In the genomic region with DNA sequence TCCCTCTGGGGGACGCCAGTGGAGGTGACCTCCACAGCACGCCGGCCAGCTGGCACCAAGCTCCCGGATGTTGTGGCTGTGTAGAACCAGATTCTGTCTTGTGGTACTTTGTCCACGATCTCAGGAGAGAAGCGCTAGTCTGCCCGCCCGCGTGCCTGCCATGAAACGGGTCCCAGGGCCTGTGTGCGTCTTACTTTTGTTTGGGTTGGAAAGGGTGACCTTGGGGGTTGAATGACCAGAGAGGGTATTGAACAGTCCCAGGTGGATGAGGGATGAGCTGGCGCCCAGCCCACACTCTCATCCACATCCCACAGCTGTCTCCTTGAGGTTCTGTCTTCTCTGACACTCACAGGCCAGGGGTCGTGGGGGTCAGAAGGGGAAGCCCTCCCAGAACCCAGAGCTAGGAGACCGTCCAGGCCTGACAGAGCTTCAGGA, we compare ENCODE assay signal across 19 cellular contexts.
A peak's percentile ranks its signal among the peaks of the same experiment; 100 is the strongest.
DNase-seq lines count a peak whose midpoint lies in the region; ATAC-seq and TF ChIP-seq lines count a peak whose summit lies in the region.
"Had no signal": no experiment of that assay in that cellular context is flagged by ENCODE, and none has a peak within 500 bp of the region (broad histone marks: within the 10 kb centered on the region; RNA-seq: fewer than 3 reads in every experiment).

No MANE protein-coding gene starts in this region.

- TF ChIP-seq CTCF in CD14-positive monocyte (IDR thresholded peaks at IDR 0.05) (no peak), H9 (conservative IDR thresholded peaks at IDR 0.05) (no peak), brain (conservative IDR thresholded peaks at IDR 0.05) (no peak), neural crest cell (conservative IDR thresholded peaks at IDR 0.05) (no peak)

- no peak overlapping the region for H3K27ac ChIP-seq in H9 (ENCODE audit: insufficient read length, low read depth, low read length)
- H3K27ac ChIP-seq: KMS-11, PC-9 had no signal

- no peaks in the 10 kb centered on the region for H3K9me3 Mint-ChIP-seq in CD14-positive monocyte
- no peaks in the 10 kb centered on the region for H3K9me3 Mint-ChIP-seq in H9
- H3K9me3 Mint-ChIP-seq in brain: no peaks in the 10 kb centered on the region
- H3K9me3 Mint-ChIP-seq in neural crest cell: no peaks in the 10 kb centered on the region
- H3K9me3 Mint-ChIP-seq: CD8-positive, alpha-beta T cell; HFFc6 had no signal

- WGBS in H9 (ENCODE audit: extremely low coverage, insufficient read length, low lambda C conversion rate): no CpG with 5 or more reads among the region's 14 CpGs

- intact Hi-C loops in CD14-positive monocyte (cut with micrococcal nuclease): no loop called here

- no peak overlapping the region for H3K56ac ChIP-seq in H9 (ENCODE audit: insufficient read length, low read depth, low read length)

- H4K91ac ChIP-seq in H9 (ENCODE audit: insufficient read length, low read depth, low read length): no peak overlapping the region

- no peak overlapping the region for H4K5ac ChIP-seq in H9 (ENCODE audit: insufficient read length, low read depth, low read length)

- H3K4me1 ChIP-seq in H9 (ENCODE audit: insufficient read depth, low read length): no peaks in the 10 kb centered on the region

- no peak for ATAC-seq in GM19328 (IDR thresholded peaks at IDR 0.05; ENCODE audit: unreplicated experiment)
- ATAC-seq: CD8-positive, alpha-beta T cell had no signal

- H3K36me3 Mint-ChIP-seq in CD14-positive monocyte (peaks cover 28 to 49% of the 10 kb centered on the region in 2 donors), H9 (ENCODE audit: insufficient read depth in 1 of 3, low read depth in 3 of 3) (no peaks in the 10 kb centered on the region; a peak in 2 of 7 replicates), brain (peaks cover 11% of the 10 kb centered on the region), neural crest cell (ENCODE audit: low read depth) (no peaks in the 10 kb centered on the region)

- H3K18ac ChIP-seq in H9 (ENCODE audit: insufficient read length, low read depth, low read length): no peak overlapping the region

- peaks cover 0 to 4% (median 1%) of the 10 kb centered on the region in 3 donors for H3K27me3 Mint-ChIP-seq in CD14-positive monocyte (ENCODE audit: low read depth in 3 of 3)
- H3K27me3 Mint-ChIP-seq in H9 (ENCODE audit: low read depth): no peaks in the 10 kb centered on the region; the same call in 1 of the 2 replicates
- peaks cover 3% of the 10 kb centered on the region for H3K27me3 Mint-ChIP-seq in brain
- H3K27me3 Mint-ChIP-seq in neural crest cell (ENCODE audit: low read depth): no peaks in the 10 kb centered on the region
- H3K27me3 Mint-ChIP-seq: B cell had no signal

- H2AFZ ChIP-seq in H9 (ENCODE audit: low read length): no peak overlapping the region
- H2AFZ ChIP-seq: PC-9 had no signal

- no peak overlapping the region for H3K4me2 ChIP-seq in H9 (ENCODE audit: insufficient read depth, insufficient read length, low read length)
- H3K4me2 ChIP-seq: KMS-11, PC-9, SK-N-SH had no signal

- H3K4ac ChIP-seq in H9 (ENCODE audit: low read depth, low read length): no peak overlapping the region

- H2AK5ac ChIP-seq in H9 (ENCODE audit: insufficient read length, low read length): no peak overlapping the region

- H3K4me3 Mint-ChIP-seq in CD14-positive monocyte (no peak overlapping the region), H9 (no peak overlapping the region), brain (peak overlapping the region in 1 of 5 experiments; percentile 45), neural crest cell (no peak overlapping the region)
- H3K4me3 Mint-ChIP-seq: B cell; CD8-positive, alpha-beta T cell; HFFc6 had no signal

- no peak overlapping the region for H3K23ac ChIP-seq in H9 (ENCODE audit: insufficient read length, low read depth, low read length)

- H2BK120ac ChIP-seq in H9 (ENCODE audit: low read depth, low read length, poor library complexity, severe bottlenecking): no peak overlapping the region

- H4K20me1 ChIP-seq in H9 (ENCODE audit: control insufficient read depth, insufficient read depth, insufficient read length): no peaks in the 10 kb centered on the region

- H3K9me3 ChIP-seq in H9 (ENCODE audit: control insufficient read depth, low read depth, low read length): no peaks in the 10 kb centered on the region
- H3K9me3 ChIP-seq: MG63, SK-N-SH had no signal

- H3K79me2 ChIP-seq in H9 (ENCODE audit: insufficient read depth, low read length): no peaks in the 10 kb centered on the region

- H3K27ac Mint-ChIP-seq in CD14-positive monocyte (no peak overlapping the region), H9 (peak overlapping the region in 2 of 3 experiments; percentile 12 to 87; a peak in 1 of 7 replicates), brain (peak overlapping the region; percentile 46 to 88 (median 75)), neural crest cell (ENCODE audit: unreplicated experiment) (peak overlapping the region; percentile 19)
- H3K27ac Mint-ChIP-seq: B cell; CD8-positive, alpha-beta T cell; HFFc6 had no signal

- H2BK20ac ChIP-seq in H9 (ENCODE audit: low read depth, low read length, poor library complexity, severe bottlenecking): no peak overlapping the region

- H2BK15ac ChIP-seq in H9 (ENCODE audit: low read depth, low read length): no peak overlapping the region

- DNase-seq in CD14-positive monocyte (ENCODE audit: low spot score) (peak; percentile 17), H9 (no peak), neural crest cell (ENCODE audit: low read depth, low spot score) (no peak), SW480 (ENCODE audit: low spot score) (no peak), NCI-H187 (lab: John Stamatoyannopoulos, UW) (no peak)
- DNase-seq: CD8-positive, alpha-beta T cell; HFFc6; MG63; NCI-H1092; NCI-H146; NCI-H2081 treated with DMSO at 0.1 percent for 48 hours; NCI-H510A; NCI-H774; PC-9; SK-N-SH had no signal

- no peak overlapping the region for H3K14ac ChIP-seq in H9 (ENCODE audit: insufficient read depth, low read length)

- no peak overlapping the region for H4K8ac ChIP-seq in H9 (replicated peaks; ENCODE audit: insufficient read length, low read depth, low read length)

- H3K27me3 ChIP-seq in H9 (ENCODE audit: insufficient read depth, low read length): no peaks in the 10 kb centered on the region
- H3K27me3 ChIP-seq: MG63 had no signal

- no peak overlapping the region for H3T11ph ChIP-seq in H9 (ENCODE audit: low read length)

- no peaks in the 10 kb centered on the region for H3K23me2 ChIP-seq in H9 (ENCODE audit: insufficient read length, low read depth, low read length, poor library complexity, severe bottlenecking)

- no peak overlapping the region for H3K9ac ChIP-seq in H9 (ENCODE audit: extremely low read depth, insufficient read length, low read length)
- H3K9ac ChIP-seq: KMS-11, SK-N-SH had no signal

- H3K79me1 ChIP-seq in H9 (ENCODE audit: insufficient read depth, low read depth, low read length, poor library complexity, severe bottlenecking): no peaks in the 10 kb centered on the region

- no peak overlapping the region for H2BK5ac ChIP-seq in H9 (ENCODE audit: insufficient read length, low read length)

- H3K4me1 Mint-ChIP-seq in CD14-positive monocyte: peaks cover 2% of the 10 kb centered on the region
- peaks cover 25 to 34% of the 10 kb centered on the region in 2 experiments for H3K4me1 Mint-ChIP-seq in H9
- H3K4me1 Mint-ChIP-seq in brain: peaks cover 42% of the 10 kb centered on the region
- H3K4me1 Mint-ChIP-seq in neural crest cell: peaks cover 29% of the 10 kb centered on the region

- H2BK12ac ChIP-seq in H9 (ENCODE audit: insufficient read length, low read depth, low read length): no peak overlapping the region

Comparison
In these comparisons a context has a peak if more than half of its experiments do, and no peak if none do; other contexts are left out.
1. H3K27ac Mint-ChIP-seq: peak in H9 (2 of 3), brain (5 of 5) and neural crest cell (single experiment); none in CD14-positive monocyte (0 of 7).